8 cellular contexts compared by ENCODE assay signal in the genomic region with DNA sequence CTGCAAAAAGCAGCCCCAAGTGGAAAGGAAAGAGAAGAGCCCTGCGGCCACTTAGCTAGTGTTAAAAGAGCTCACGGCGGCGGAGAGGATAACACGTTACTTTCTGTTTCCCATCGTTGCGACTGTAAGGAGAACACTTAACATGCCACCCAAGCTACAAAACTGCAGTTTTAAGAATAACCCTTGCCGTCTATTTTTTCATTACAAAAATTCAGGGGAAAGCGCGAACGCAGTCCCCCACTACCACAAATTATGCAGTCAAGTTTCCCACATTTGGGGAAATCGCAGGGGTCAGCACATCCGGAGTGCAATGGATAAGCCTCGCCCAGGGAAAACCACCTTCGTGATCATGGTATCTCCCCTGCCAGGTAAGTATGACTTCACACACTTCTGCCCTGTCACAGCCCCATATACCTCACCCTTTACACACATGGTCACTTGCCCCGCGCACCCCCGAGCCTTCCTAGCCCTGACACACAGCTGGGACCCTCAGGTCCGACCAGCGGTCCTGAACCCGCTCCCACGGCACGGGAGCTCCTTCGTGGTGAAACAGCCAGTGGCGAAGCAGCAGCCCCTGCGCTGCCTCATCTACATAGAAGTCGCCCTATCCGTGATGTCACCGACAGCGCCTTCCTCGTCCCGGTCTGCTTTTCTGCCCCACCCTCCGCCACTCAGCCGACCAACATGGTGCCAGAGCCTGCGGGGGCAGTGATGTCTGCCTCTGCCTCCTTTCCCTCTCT.
DNase-seq lines count a peak whose midpoint lies in the region; ATAC-seq and TF ChIP-seq lines count a peak whose summit lies in the region.
"Not testable (repeated sequence)": the region's sequence is repeated elsewhere in the genome, so short reads cannot be mapped to it uniquely, and the experiment has no call there.

No MANE protein-coding gene starts in this region.

- ATAC-seq in GM19035 (IDR thresholded peaks at IDR 0.05; ENCODE audit: unreplicated experiment) (peak; percentile 83), HG03139 (IDR thresholded peaks at IDR 0.05; ENCODE audit: unreplicated experiment) (peak; percentile 76)
- ATAC-seq in activated CD4-positive, CD25-positive, alpha-beta regulatory T cell treated with anti-CD3 and anti-CD28 coated beads, Interleukin-2, amount 50 U/mL, for 24 hours: peak; percentile 87 to 93

- peak overlapping the region; percentile 41 for H3K4me3 ChIP-seq in AG09309 (ENCODE audit: control insufficient read depth, low read depth, low read length)
- peak overlapping the region; percentile 39 to 43 for H3K4me3 ChIP-seq in cardiac fibroblast (replicated peaks in 1 of 2; ENCODE audit: low read depth in 2 of 2, low read length in 2 of 2)

- not testable (repeated sequence) for DNase-seq in AG09309 (ENCODE audit: low read depth)
- DNase-seq in NCI-H345 (lab: John Stamatoyannopoulos, UW) (peak; percentile 82), cardiac fibroblast (ENCODE audit: low read depth in 2 of 2) (peak; percentile 83 to 96), kidney glomerular epithelial cell (lab: John Stamatoyannopoulos, UW) (peak; percentile 91)
- DNase-seq in stimulated activated CD4-positive, alpha-beta T cell treated with anti-CD3 and anti-CD28 coated beads, Interleukin-15, amount 100 ng/mL, for 24 hours: peak; percentile 88

- TF ChIP-seq CTCF in AG09309 (IDR thresholded peaks at IDR 0.05; ENCODE audit: control insufficient read depth, insufficient read depth, low read depth, low read length, missing control alignments); cardiac fibroblast (IDR thresholded peaks at IDR 0.05; ENCODE audit: low read depth, low read length): not testable (repeated sequence)
